2 cellular contexts compared by ENCODE assay signal in the genomic region with DNA sequence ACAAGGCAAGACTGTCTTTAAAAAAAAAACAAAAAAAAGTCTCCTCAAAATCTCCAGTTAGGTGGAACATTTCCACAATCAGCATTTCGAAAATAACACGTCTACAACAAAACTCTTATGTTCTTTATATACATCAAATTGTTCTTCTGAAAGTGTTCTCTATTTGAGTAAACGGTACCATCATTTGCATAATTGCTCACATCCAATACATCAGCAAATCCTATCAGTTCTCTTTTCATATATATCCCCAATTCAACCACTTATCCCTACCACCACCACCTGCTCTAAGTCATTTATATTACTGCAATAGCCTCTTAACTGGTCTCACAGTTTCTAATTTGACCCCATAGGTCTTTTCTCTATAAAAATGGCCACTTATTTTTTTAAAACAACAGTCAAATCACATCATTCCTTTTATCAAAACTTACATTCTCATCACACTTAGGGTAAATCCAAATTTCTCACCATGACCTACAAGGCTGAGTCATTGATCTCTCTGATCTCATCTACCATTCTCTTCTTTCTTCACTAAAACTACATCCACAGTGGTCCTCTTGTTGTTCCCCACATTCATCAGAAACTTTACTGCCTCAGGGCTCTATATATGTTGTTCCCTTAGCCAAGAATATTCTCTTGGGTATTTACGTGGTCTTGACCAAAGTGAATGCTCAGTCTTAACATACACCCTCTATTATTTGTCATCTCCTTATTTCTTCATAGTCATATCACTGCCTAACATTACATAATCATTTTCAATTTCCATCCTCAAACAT.
A peak's percentile ranks its signal among the peaks of the same experiment; 100 is the strongest.
TF ChIP-seq lines count a peak whose summit lies in the region.

No MANE protein-coding gene starts in this region.

TF ChIP-seq in IMR-90, 13 proteins besides CTCF, POLR2A, EP300 and RAD21:
- TF ChIP-seq FOS (IDR thresholded peaks at IDR 0.05; ENCODE audit: low read depth, low read length) = no peak
- no peak for TF ChIP-seq RCOR1 (IDR thresholded peaks at IDR 0.05; ENCODE audit: insufficient replicate concordance, low read length)

TF ChIP-seq in GM12878, 131 proteins besides CTCF, POLR2A, EP300 and RAD21:
- no peak for TF ChIP-seq NFXL1 (IDR thresholded peaks at IDR 0.05; ENCODE audit: borderline replicate concordance)
- TF ChIP-seq JUNB (IDR thresholded peaks at IDR 0.05) = peak; percentile 16
TF ChIP-seq in GM12878: peak in this region for 1.
